ENCODE assay signal across 6 cellular contexts in genomic region chr12:9471501-9471900, GRCh38.
DNase-seq lines count a peak whose midpoint lies in the region; TF ChIP-seq lines count a peak whose summit lies in the region.
"Not testable (repeated sequence)": the region's sequence is repeated elsewhere in the genome, so short reads cannot be mapped to it uniquely, and the experiment has no call there.

No MANE protein-coding gene starts in this region.

- H3K18ac ChIP-seq in mesenchymal stem cell (ENCODE audit: low read depth in 1 of 2, low read length in 2 of 2): not testable (repeated sequence)

- H3K9ac ChIP-seq in mesenchymal stem cell (ENCODE audit: low read length); smooth muscle cell (ENCODE audit: low read depth): not testable (repeated sequence)

- not testable (repeated sequence) for H4K20me1 ChIP-seq in smooth muscle cell (ENCODE audit: low read depth)

- H3K36me3 ChIP-seq in mesenchymal stem cell (ENCODE audit: control insufficient read depth in 1 of 2, insufficient read depth in 2 of 2, low read depth in 1 of 2, low read length in 2 of 2); smooth muscle cell (ENCODE audit: low read depth): not testable (repeated sequence)

- H2BK5ac ChIP-seq in mesenchymal stem cell (ENCODE audit: low read depth, low read length, poor library complexity, severe bottlenecking): not testable (repeated sequence)

- peak; percentile 8 for DNase-seq in EL
- DNase-seq in epithelial cell of esophagus (ENCODE audit: low read depth): peak; percentile 39
- DNase-seq in glomerular visceral epithelial cell (ENCODE audit: extremely low spot score): peak; percentile 8
- not testable (repeated sequence) for DNase-seq in mesenchymal stem cell; smooth muscle cell (lab: John Stamatoyannopoulos, UW; ENCODE audit: unreplicated experiment)

- not testable (repeated sequence) for H3K9me3 ChIP-seq in mesenchymal stem cell (ENCODE audit: control insufficient read depth, low read length); smooth muscle cell (replicated peaks; ENCODE audit: low read depth)

- H4K8ac ChIP-seq in mesenchymal stem cell (ENCODE audit: low read length): not testable (repeated sequence)

- H3K4me3 ChIP-seq in epithelial cell of esophagus (ENCODE audit: low read length); mesenchymal stem cell (ENCODE audit: insufficient read depth in 1 of 2, low read depth in 1 of 2, low read length in 2 of 2); smooth muscle cell: not testable (repeated sequence)

- not testable (repeated sequence) for H2AK5ac ChIP-seq in mesenchymal stem cell (ENCODE audit: low read length, severe bottlenecking)

- not testable (repeated sequence) for H3F3A ChIP-seq in smooth muscle cell (ENCODE audit: low read depth)

- not testable (repeated sequence) for TF ChIP-seq RAD21 in Ishikawa (IDR thresholded peaks at IDR 0.05; ENCODE audit: low read depth)

- not testable (repeated sequence) for H3K14ac ChIP-seq in mesenchymal stem cell (ENCODE audit: low read length in 2 of 2)

- not testable (repeated sequence) for TF ChIP-seq CTCF in epithelial cell of esophagus (IDR thresholded peaks at IDR 0.05; ENCODE audit: insufficient read depth, low read depth, low read length, missing control alignments); smooth muscle cell (IDR thresholded peaks at IDR 0.05; ENCODE audit: borderline replicate concordance, insufficient read depth, poor library complexity, severe bottlenecking)

- 90% methylated on average over 8 of the region's 8 CpGs for WGBS in mesenchymal stem cell
- WGBS in smooth muscle cell (ENCODE audit: low lambda C conversion rate): 72% methylated on average over 8 of the region's 8 CpGs

- H3K4me2 ChIP-seq in mesenchymal stem cell (ENCODE audit: low read length, poor library complexity, severe bottlenecking); smooth muscle cell: not testable (repeated sequence)

- not testable (repeated sequence) for H3K4me1 ChIP-seq in mesenchymal stem cell (ENCODE audit: control insufficient read depth, insufficient read depth, low read depth, low read length); smooth muscle cell (ENCODE audit: low read depth)

- not testable (repeated sequence) for H3K79me1 ChIP-seq in mesenchymal stem cell (replicated peaks; ENCODE audit: low read length, poor library complexity, severe bottlenecking)

- H4K91ac ChIP-seq in mesenchymal stem cell (ENCODE audit: low read length): not testable (repeated sequence)

- H2BK120ac ChIP-seq in mesenchymal stem cell (ENCODE audit: low read depth, low read length): not testable (repeated sequence)

- not testable (repeated sequence) for H2AFZ ChIP-seq in mesenchymal stem cell (ENCODE audit: low read depth, low read length); smooth muscle cell (ENCODE audit: low read depth)

- H2BK12ac ChIP-seq in mesenchymal stem cell (ENCODE audit: low read length in 2 of 2): not testable (repeated sequence)

- H3K27ac ChIP-seq in mesenchymal stem cell (ENCODE audit: low read length, poor library complexity, severe bottlenecking) (peak overlapping the region; percentile 90), smooth muscle cell (ENCODE audit: low read depth) (peak overlapping the region; percentile 65)

- H3K23ac ChIP-seq in mesenchymal stem cell (ENCODE audit: low read length in 2 of 2): not testable (repeated sequence)

- H3K79me2 ChIP-seq in smooth muscle cell (ENCODE audit: low read depth): not testable (repeated sequence)

- TF ChIP-seq EP300 in Ishikawa (IDR thresholded peaks at IDR 0.05; ENCODE audit: borderline replicate concordance): not testable (repeated sequence)

- H3K27me3 ChIP-seq in mesenchymal stem cell (ENCODE audit: control insufficient read depth in 1 of 2, insufficient read depth in 1 of 2, low read length in 2 of 2); smooth muscle cell (ENCODE audit: low read depth): not testable (repeated sequence)

- not testable (repeated sequence) for H3K4ac ChIP-seq in mesenchymal stem cell (ENCODE audit: low read depth in 1 of 2, low read length in 2 of 2)

- not testable (repeated sequence) for H2BK15ac ChIP-seq in mesenchymal stem cell (ENCODE audit: low read depth, poor library complexity, severe bottlenecking)

TF ChIP-seq in Ishikawa, 13 proteins besides CTCF, POLR2A, EP300 and RAD21:
- TF ChIP-seq, protein P1, sequence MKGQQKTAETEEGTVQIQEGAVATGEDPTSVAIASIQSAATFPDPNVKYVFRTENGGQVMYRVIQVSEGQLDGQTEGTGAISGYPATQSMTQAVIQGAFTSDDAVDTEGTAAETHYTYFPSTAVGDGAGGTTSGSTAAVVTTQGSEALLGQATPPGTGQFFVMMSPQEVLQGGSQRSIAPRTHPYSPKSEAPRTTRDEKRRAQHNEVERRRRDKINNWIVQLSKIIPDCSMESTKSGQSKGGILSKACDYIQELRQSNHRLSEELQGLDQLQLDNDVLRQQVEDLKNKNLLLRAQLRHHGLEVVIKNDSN (IDR thresholded peaks at IDR 0.05): peak; percentile 75
TF ChIP-seq in Ishikawa: peak in this region for 1; not testable (repeated sequence) for 12.
